Comparison of ENCODE assay signal across 7 cellular contexts in the genomic region with DNA sequence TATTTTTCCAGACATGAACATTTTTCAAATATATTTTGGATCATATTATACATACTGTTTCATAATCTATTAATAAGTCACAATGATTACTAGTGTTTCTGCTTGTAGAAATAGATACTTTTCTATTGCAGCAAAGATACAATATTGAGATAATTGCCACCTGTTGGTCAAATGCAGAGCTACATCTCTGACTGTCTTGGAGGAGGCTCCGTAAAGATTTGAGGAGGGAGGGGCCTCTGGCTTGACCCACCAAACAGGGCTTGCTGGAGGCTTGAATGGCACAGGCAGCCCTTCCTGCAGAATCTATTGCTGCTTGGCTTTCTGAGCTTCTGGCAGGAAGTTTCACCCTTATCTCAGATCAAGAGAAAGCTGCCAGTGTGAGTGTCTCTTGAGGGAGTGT.
DNase-seq lines count a peak whose midpoint lies in the region; ATAC-seq and TF ChIP-seq lines count a peak whose summit lies in the region.

No MANE protein-coding gene starts in this region.

- no peaks in the 10 kb centered on the region for H3K4me1 Mint-ChIP-seq in activated CD8-positive, alpha-beta T cell treated with anti-CD3 and anti-CD28 coated beads, Interleukin-2, amount 10 ng/mL, durations not matched to agents 7 days and 5 days (ENCODE audit: low read depth)

- no peak for DNase-seq in GM10248 (ENCODE audit: extremely low spot score)
- DNase-seq in M059J (ENCODE audit: low read depth) = peak; percentile 48
- DNase-seq in activated CD8-positive, alpha-beta T cell treated with anti-CD3 and anti-CD28 coated beads, Interleukin-2, amount 10 ng/mL, durations not matched to agents 7 days and 5 days = peak; percentile 33
- peak; percentile 2 for DNase-seq in germinal center (ENCODE audit: low spot score)
- peak; percentile 10 for DNase-seq in pulmonary artery endothelial cell (ENCODE audit: low read depth, low spot score)

- no peaks in the 10 kb centered on the region for H3K9me3 Mint-ChIP-seq in activated CD8-positive, alpha-beta T cell treated with anti-CD3 and anti-CD28 coated beads, Interleukin-2, amount 10 ng/mL, durations not matched to agents 7 days and 5 days (ENCODE audit: insufficient read depth)

- peaks cover 4% of the 10 kb centered on the region for H3K27me3 Mint-ChIP-seq in activated CD8-positive, alpha-beta T cell treated with anti-CD3 and anti-CD28 coated beads, Interleukin-2, amount 10 ng/mL, durations not matched to agents 7 days and 5 days (ENCODE audit: low read depth)

- no peak overlapping the region for H3K4me3 Mint-ChIP-seq in activated CD8-positive, alpha-beta T cell treated with anti-CD3 and anti-CD28 coated beads, Interleukin-2, amount 10 ng/mL, durations not matched to agents 7 days and 5 days

- CTCF ChIA-PET in GM10248 (lab: Yijun Ruan, JAX) = interaction anchor here (0.7 to 1.7 kb wide), 10 partner anchors 9 to 346 kb away, joined by 3 to 7 read pairs (median 4); no protein-coding TSS in a partner anchor
- CTCF ChIA-PET in activated CD8-positive, alpha-beta T cell treated with anti-CD3 and anti-CD28 coated beads, Interleukin-2, amount 10 ng/mL, durations not matched to agents 7 days and 5 days (lab: Charles Lee) = interaction anchor here (0.9 to 2.7 kb wide), 5 partner anchors 11 to 343 kb away, joined by 3 to 15 read pairs (median 5); no protein-coding TSS in a partner anchor

- H3K36me3 Mint-ChIP-seq in activated CD8-positive, alpha-beta T cell treated with anti-CD3 and anti-CD28 coated beads, Interleukin-2, amount 10 ng/mL, durations not matched to agents 7 days and 5 days (ENCODE audit: low read depth) = no peaks in the 10 kb centered on the region

- POLR2A ChIA-PET in GM10248 (lab: Yijun Ruan, JAX) = no interaction called here
- POLR2A ChIA-PET in activated CD8-positive, alpha-beta T cell treated with anti-CD3 and anti-CD28 coated beads, Interleukin-2, amount 10 ng/mL, durations not matched to agents 7 days and 5 days (lab: Charles Lee) = no interaction called here

- TF ChIP-seq CTCF in GM10248 (IDR thresholded peaks at IDR 0.05; ENCODE audit: control extremely low read depth, extremely low read depth, low read depth, missing control alignments) = peak; percentile 42

- ATAC-seq in GM21576 (IDR thresholded peaks at IDR 0.05; ENCODE audit: unreplicated experiment) = peak; percentile 88
- ATAC-seq in activated CD8-positive, alpha-beta T cell treated with anti-CD3 and anti-CD28 coated beads, Interleukin-2, amount 10 ng/mL, durations not matched to agents 7 days and 5 days = peak; percentile 74
- ATAC-seq in HG03095 (IDR thresholded peaks at IDR 0.05; ENCODE audit: unreplicated experiment) = no peak

- H3K27ac Mint-ChIP-seq in activated CD8-positive, alpha-beta T cell treated with anti-CD3 and anti-CD28 coated beads, Interleukin-2, amount 10 ng/mL, durations not matched to agents 7 days and 5 days = no peak overlapping the region
